In the genomic region with DNA sequence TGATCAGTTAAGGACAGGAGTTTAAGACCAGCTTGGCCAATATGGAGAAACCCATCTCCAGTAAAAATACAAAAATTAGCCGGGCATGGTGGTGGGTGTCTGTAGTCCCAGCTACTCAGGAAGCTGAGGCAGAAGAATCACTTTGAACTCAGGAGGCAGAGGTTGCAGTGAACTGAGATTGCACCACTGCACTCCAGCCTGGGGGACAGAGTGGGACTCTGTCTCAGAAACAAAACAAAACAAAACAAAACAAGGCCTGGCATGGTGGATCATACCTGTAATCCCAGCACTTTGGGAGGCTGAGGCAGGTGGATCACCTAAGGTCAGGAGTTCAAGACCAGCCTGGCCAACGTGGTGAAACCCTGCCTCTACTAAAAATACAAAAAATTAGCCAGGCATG, we compare ENCODE assay signal across 9 cellular contexts. TPM values are rescaled to one million over a fixed set of nuclear protein-coding genes. Genes with fewer than 3 reads are reported as not detected.
DNase-seq lines count a peak whose midpoint lies in the region; ATAC-seq and TF ChIP-seq lines count a peak whose summit lies in the region.
"Not testable (repeated sequence)": the region's sequence is repeated elsewhere in the genome, so short reads cannot be mapped to it uniquely, and the experiment has no call there.
"Had no signal": no experiment of that assay in that cellular context is flagged by ENCODE, and none has a peak within 500 bp of the region (broad histone marks: within the 10 kb centered on the region; RNA-seq: fewer than 3 reads in every experiment).

No MANE protein-coding gene starts in this region.

- peak in 1 of 10 experiments; percentile 14 for DNase-seq in CD4-positive, alpha-beta T cell
- not testable (repeated sequence) for DNase-seq in RWPE1 (ENCODE audit: low spot score); activated T-cell treated with anti-CD3 and anti-CD28 coated beads, Interleukin-2, amount 50 U/mL, for 72 hours; MCF 10A (ENCODE audit: unreplicated experiment); stomach
- peak in 1 of 5 donors; percentile 9 for DNase-seq in heart left ventricle

- H3K9me3 ChIP-seq in CD4-positive, alpha-beta T cell (ENCODE audit: control insufficient read depth, low read length); heart left ventricle; mucosa of stomach (ENCODE audit: control insufficient read depth, low read length); stomach: not testable (repeated sequence)

- peak overlapping the region; percentile 69 for H3K9ac ChIP-seq in mucosa of stomach (ENCODE audit: low read length)

- peak overlapping the region; percentile 43 for H3K4me3 Mint-ChIP-seq in CD4-positive, alpha-beta T cell
- H3K4me3 Mint-ChIP-seq in activated T-cell treated with anti-CD3 and anti-CD28 coated beads, Interleukin-2, amount 50 U/mL, for 72 hours = peak overlapping the region; percentile 10 to 58
- peak overlapping the region; percentile 69 for H3K4me3 Mint-ChIP-seq in MCF 10A (ENCODE audit: unreplicated experiment)

- H3K36me3 Mint-ChIP-seq in CD4-positive, alpha-beta T cell (ENCODE audit: low read depth); activated T-cell treated with anti-CD3 and anti-CD28 coated beads, Interleukin-2, amount 50 U/mL, for 72 hours (ENCODE audit: insufficient read depth in 2 of 2); MCF 10A (ENCODE audit: insufficient read depth, unreplicated experiment): not testable (repeated sequence)

- not testable (repeated sequence) for H3K36me3 ChIP-seq in heart left ventricle; mucosa of stomach (ENCODE audit: control insufficient read depth, insufficient read depth, low read length); stomach

- peaks cover 53% of the 10 kb centered on the region for H3K4me1 Mint-ChIP-seq in CD4-positive, alpha-beta T cell (ENCODE audit: low read depth)
- peaks cover 47% of the 10 kb centered on the region for H3K4me1 Mint-ChIP-seq in activated T-cell treated with anti-CD3 and anti-CD28 coated beads, Interleukin-2, amount 50 U/mL, for 72 hours (ENCODE audit: low read depth)
- peaks cover 25% of the 10 kb centered on the region for H3K4me1 Mint-ChIP-seq in MCF 10A (ENCODE audit: insufficient read depth, unreplicated experiment)

- H3K4me3 ChIP-seq in heart left ventricle; mucosa of stomach (ENCODE audit: low read length); stomach: not testable (repeated sequence)

- not testable (repeated sequence) for H3K27me3 ChIP-seq in CD4-positive, alpha-beta T cell (ENCODE audit: control insufficient read depth, insufficient read depth, low read length); heart left ventricle; mucosa of stomach (ENCODE audit: control insufficient read depth, insufficient read depth, low read length); stomach

- not testable (repeated sequence) for H3K27me3 Mint-ChIP-seq in CD4-positive, alpha-beta T cell; activated T-cell treated with anti-CD3 and anti-CD28 coated beads, Interleukin-2, amount 50 U/mL, for 72 hours (ENCODE audit: low read depth); MCF 10A (ENCODE audit: insufficient read depth, unreplicated experiment)

- WGBS in heart left ventricle, 4 donors = 41 to 72% (median 61%) methylated on average over 2 of the region's 2 CpGs
- WGBS in stomach, 5 donors = 41 to 58% (median 49%) methylated on average over 2 of the region's 2 CpGs

- not testable (repeated sequence) for TF ChIP-seq EP300 in stomach (IDR thresholded peaks at IDR 0.05)

- BruUV-seq in MCF 10A (replicated peaks; lab: Mats Ljungman, UMichigan) = not testable (repeated sequence)

- H3K27ac Mint-ChIP-seq in CD4-positive, alpha-beta T cell = peak overlapping the region; percentile 97
- H3K27ac Mint-ChIP-seq in activated T-cell treated with anti-CD3 and anti-CD28 coated beads, Interleukin-2, amount 50 U/mL, for 72 hours = not testable (repeated sequence)
- peak overlapping the region; percentile 89 for H3K27ac Mint-ChIP-seq in MCF 10A (ENCODE audit: low read depth, unreplicated experiment)

- not testable (repeated sequence) for TF ChIP-seq CTCF in CD4-positive, alpha-beta T cell (IDR thresholded peaks at IDR 0.05); RWPE1 (conservative IDR thresholded peaks at IDR 0.05; ENCODE audit: low read depth); MCF 10A (IDR thresholded peaks at IDR 0.05; ENCODE audit: unreplicated experiment); heart left ventricle (IDR thresholded peaks at IDR 0.05); stomach (IDR thresholded peaks at IDR 0.05)

- TF ChIP-seq POLR2A in heart left ventricle (IDR thresholded peaks at IDR 0.05); stomach (IDR thresholded peaks at IDR 0.05): not testable (repeated sequence)

- not testable (repeated sequence) for H3K9me3 Mint-ChIP-seq in CD4-positive, alpha-beta T cell; activated T-cell treated with anti-CD3 and anti-CD28 coated beads, Interleukin-2, amount 50 U/mL, for 72 hours; MCF 10A (ENCODE audit: unreplicated experiment)

- intact Hi-C loops in CD4-positive, alpha-beta T cell (cut with DNase I, micrococcal nuclease) = loop anchor here (2.0 to 10.0 kb wide), 4 partner anchors 17 to 533 kb away; a partner anchor contains a TSS
- intact Hi-C loops in MCF 10A (cut with micrococcal nuclease); heart left ventricle (cut with DNase I); stomach (cut with DNase I; ENCODE audit: low total_unique reads): not testable (repeated sequence)

- H3K4me1 ChIP-seq in heart left ventricle (peaks cover 0 to 46% (median 22%) of the 10 kb centered on the region in 12 donors), mucosa of stomach (ENCODE audit: control insufficient read depth, insufficient read depth, low read length) (peaks cover 95% of the 10 kb centered on the region), stomach (peaks cover 46 to 86% (median 70%) of the 10 kb centered on the region in 4 donors)

- ATAC-seq in CD4-positive, alpha-beta T cell (ENCODE audit: poor library complexity) = peak; percentile 21
- ATAC-seq in activated T-cell treated with anti-CD3 and anti-CD28 coated beads, Interleukin-2, amount 50 U/mL, for 72 hours (replicated peaks in 1 of 2); heart left ventricle: not testable (repeated sequence)

- CTCF ChIA-PET in CD4-positive, alpha-beta T cell (lab: Charles Lee) = interaction anchor here (0.8 kb wide), 1 partner anchor 12 kb away, joined by 8 read pairs; no protein-coding TSS in a partner anchor
- CTCF ChIA-PET in RWPE1 (lab: Yijun Ruan, JAX) (interaction anchor here (0.6 kb wide), 1 partner anchor 35 kb away, joined by 3 read pairs; no protein-coding TSS in a partner anchor), MCF 10A (lab: Yijun Ruan, JAX) (interaction anchor here (1.2 kb wide), 2 partner anchors 9 to 118 kb away, joined by 4 to 6 read pairs; no protein-coding TSS in a partner anchor)

- POLR2A ChIA-PET in CD4-positive, alpha-beta T cell (lab: Charles Lee) = interaction anchor here (0.9 to 4.2 kb wide), 8 partner anchors 10 to 336 kb away, joined by 3 to 25 read pairs (median 4); a partner anchor contains a TSS
- POLR2A ChIA-PET in RWPE1 (lab: Yijun Ruan, JAX; ENCODE audit: low non-redundant PET) = not testable (repeated sequence)
- POLR2A ChIA-PET in MCF 10A (lab: Yijun Ruan, JAX) = interaction anchor here (0.7 to 8.1 kb wide), 11 partner anchors 11 to 178 kb away, joined by 3 to 137 read pairs (median 12); a partner anchor contains a TSS

- peak overlapping the region; percentile 55 for H3K27ac ChIP-seq in CD4-positive, alpha-beta T cell (ENCODE audit: low read depth, low read length)
- H3K27ac ChIP-seq in RWPE1 (peak overlapping the region; percentile 98), heart left ventricle (peak overlapping the region in 11 of 12 donors; percentile 8 to 82 (median 71)), stomach (peak overlapping the region; percentile 86 to 92 (median 91))

RNA-seq across cellular contexts. Expression of a gene that starts 17.1 kb away (rescaled TPM):
- 1 to 10 TPM; 1.8 to 2.5 TPM for total RNA-seq in CD4-positive, alpha-beta T cell
- under 1 TPM in 1 of 2 donors, not detected in 1; 0.48 TPM for total RNA-seq in activated T-cell treated with anti-CD3 and anti-CD28 coated beads, Interleukin-2, amount 50 U/mL, for 72 hours
- total RNA-seq in MCF 10A (2022) (3.9 and 6.1 TPM in 2 replicates), heart left ventricle (10 to 100 TPM in 1 of 9 donors, 1 to 10 TPM in 8; 2.0 to 14.8 (median 2.4) TPM), stomach (100 to 1,000 TPM in 2 of 5 donors, 10 to 100 TPM in 3; 27.4 to 190 (median 59.1) TPM)
- polyA plus RNA-seq in heart left ventricle (10 to 100 TPM in 1 of 2 donors, 1 to 10 TPM in 1; 8.2 to 10.4 TPM), stomach (10 to 100 TPM; 39.0 to 46.6 (median 43.7) TPM)
- total RNA-seq: activated B cell treated with CpG ODN at 0.5 μM for 24 hours, GM23248 had no signal

RNA-seq across cellular contexts. Expression of a gene that starts 22.3 kb away (rescaled TPM):
- total RNA-seq in CD4-positive, alpha-beta T cell = 10 to 100 TPM; 32.4 to 35.6 TPM
- total RNA-seq in activated T-cell treated with anti-CD3 and anti-CD28 coated beads, Interleukin-2, amount 50 U/mL, for 72 hours = 10 to 100 TPM; 27.9 to 30.3 TPM
- total RNA-seq in MCF 10A (2022) (94.4 and 114 TPM in 2 replicates), heart left ventricle (10 to 100 TPM; 43.9 to 68.8 (median 52.1) TPM), stomach (10 to 100 TPM; 15.6 to 61.6 (median 46.7) TPM)
- polyA plus RNA-seq in heart left ventricle (10 to 100 TPM; 40.3 to 83.5 TPM), stomach (10 to 100 TPM; 24.0 to 46.6 (median 39.8) TPM)
